8 cellular contexts compared by ENCODE assay signal in the genomic region with DNA sequence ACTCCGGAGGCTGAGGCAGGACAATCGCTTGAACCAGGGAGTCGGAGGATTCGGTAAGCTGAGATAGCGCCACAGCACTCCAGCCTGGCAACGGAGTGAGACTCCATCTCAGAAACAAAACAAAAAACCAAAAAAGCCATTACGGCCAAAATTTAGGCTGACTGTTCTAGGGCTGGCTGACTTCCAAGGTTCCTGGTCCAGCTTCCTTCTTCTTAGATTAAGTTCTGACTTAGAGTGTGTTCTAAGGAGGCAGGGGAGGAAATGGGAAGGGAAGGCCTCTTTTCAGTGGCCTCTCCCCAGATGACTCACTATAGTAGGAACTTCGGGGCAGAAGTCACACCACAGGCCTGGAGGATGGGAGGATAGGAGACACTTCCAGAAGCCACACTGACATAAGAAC. TPM values are rescaled to one million over a fixed set of nuclear protein-coding genes. Genes with fewer than 3 reads are reported as not detected.
DNase-seq lines count a peak whose midpoint lies in the region; ATAC-seq and TF ChIP-seq lines count a peak whose summit lies in the region.

No MANE protein-coding gene starts in this region.

- POLR2A ChIA-PET in A673 (lab: Charles Lee; ENCODE audit: low non-redundant PET): no interaction called here
- POLR2A ChIA-PET in naive thymus-derived CD4-positive, alpha-beta T cell (lab: Charles Lee): no interaction called here

- no peaks in the 10 kb centered on the region for H3K4me1 ChIP-seq in A673 (ENCODE audit: insufficient read depth, low read length, poor library complexity, severe bottlenecking)
- H3K4me1 ChIP-seq in naive thymus-derived CD4-positive, alpha-beta T cell (ENCODE audit: control insufficient read depth in 2 of 2, insufficient read depth in 2 of 2, low read length in 2 of 2): no peaks in the 10 kb centered on the region

- TF ChIP-seq CTCF in A673 (conservative IDR thresholded peaks at IDR 0.05; ENCODE audit: low read depth, low read length) (no peak), epithelial cell of proximal tubule (conservative IDR thresholded peaks at IDR 0.05; ENCODE audit: low read depth, low read length) (no peak)

- H3K27ac Mint-ChIP-seq in naive thymus-derived CD4-positive, alpha-beta T cell: peak overlapping the region in 1 of 9 donors; percentile 18

- H3K4me3 ChIP-seq in A673 (ENCODE audit: low read depth, low read length, poor library complexity, severe bottlenecking) (no peak overlapping the region), epithelial cell of proximal tubule (ENCODE audit: low read depth, low read length) (no peak overlapping the region)
- H3K4me3 ChIP-seq in naive thymus-derived CD4-positive, alpha-beta T cell (ENCODE audit: low read length): no peak overlapping the region

- no peaks in the 10 kb centered on the region for H3K9me3 Mint-ChIP-seq in naive thymus-derived CD4-positive, alpha-beta T cell

- H3K27me3 Mint-ChIP-seq in naive thymus-derived CD4-positive, alpha-beta T cell: no peaks in the 10 kb centered on the region

- H3K4me1 Mint-ChIP-seq in naive thymus-derived CD4-positive, alpha-beta T cell: peaks cover 0 to 4% (median 0%) of the 10 kb centered on the region in 7 donors

- H3K36me3 Mint-ChIP-seq in naive thymus-derived CD4-positive, alpha-beta T cell: peaks cover 0 to 55% (median 30%) of the 10 kb centered on the region in 5 donors

- H3K27me3 ChIP-seq in A673 (replicated peaks; ENCODE audit: insufficient read depth, low read depth, low read length, poor library complexity): no peaks in the 10 kb centered on the region
- H3K27me3 ChIP-seq in naive thymus-derived CD4-positive, alpha-beta T cell (ENCODE audit: control insufficient read depth in 2 of 2, insufficient read depth in 2 of 2, low read length in 2 of 2): no peaks in the 10 kb centered on the region

- H3K36me3 ChIP-seq in A673 (ENCODE audit: insufficient read depth, low read length, poor library complexity, severe bottlenecking): peaks cover 82% of the 10 kb centered on the region
- peaks cover 0 to 70% (median 12%) of the 10 kb centered on the region in 3 experiments for H3K36me3 ChIP-seq in naive thymus-derived CD4-positive, alpha-beta T cell (ENCODE audit: control insufficient read depth in 2 of 3, insufficient read depth in 3 of 3, low read length in 3 of 3)

- CTCF ChIA-PET in A673 (lab: Charles Lee): no interaction called here
- CTCF ChIA-PET in naive thymus-derived CD4-positive, alpha-beta T cell (lab: Charles Lee): interaction anchor here (1.1 kb wide), 1 partner anchor 174 kb away, joined by 3 read pairs; no protein-coding TSS in a partner anchor

- peak overlapping the region; percentile 22 for H3K27ac ChIP-seq in A673 (ENCODE audit: low read depth, low read length, poor library complexity, severe bottlenecking)
- H3K27ac ChIP-seq in naive thymus-derived CD4-positive, alpha-beta T cell (ENCODE audit: low read depth, low read length): no peak overlapping the region

- intact Hi-C loops in A673 (cut with micrococcal nuclease; ENCODE audit: unreplicated experiment): no loop called here
- intact Hi-C loops in naive thymus-derived CD4-positive, alpha-beta T cell (cut with micrococcal nuclease): no loop called here

- H3K4me3 Mint-ChIP-seq in naive thymus-derived CD4-positive, alpha-beta T cell: no peak overlapping the region

- DNase-seq in A673 (ENCODE audit: low spot score): peak; percentile 38
- DNase-seq in MV-4-11 (lab: John Stamatoyannopoulos, UW): peak; percentile 57
- DNase-seq in epithelial cell of proximal tubule (ENCODE audit: low read depth): peak; percentile 64
- DNase-seq in naive thymus-derived CD4-positive, alpha-beta T cell: no peak

- peak; percentile 40 for ATAC-seq in naive thymus-derived CD4-positive, alpha-beta T cell
- ATAC-seq in GM19397 (IDR thresholded peaks at IDR 0.05; ENCODE audit: unreplicated experiment): no peak
- ATAC-seq in HG03095 (IDR thresholded peaks at IDR 0.05; ENCODE audit: unreplicated experiment): no peak
- no peak for ATAC-seq in GM19328 (IDR thresholded peaks at IDR 0.05; ENCODE audit: unreplicated experiment)
- no peak for ATAC-seq in GM21825 (IDR thresholded peaks at IDR 0.05; ENCODE audit: unreplicated experiment)

- no TSS peak for BruUV-seq in A673 (replicated peaks; lab: Mats Ljungman, UMichigan)

- H3K9me3 ChIP-seq in A673 (ENCODE audit: low read depth, low read length, poor library complexity, severe bottlenecking): no peaks in the 10 kb centered on the region
- no peaks in the 10 kb centered on the region for H3K9me3 ChIP-seq in naive thymus-derived CD4-positive, alpha-beta T cell (ENCODE audit: control insufficient read depth in 2 of 3, low read length in 3 of 3)

RNA-seq across cellular contexts. Expression of gene CLEC18B, which starts 27.7 kb away (rescaled TPM):
- total RNA-seq in A673 (2021) (32.4 and 37.7 TPM in 2 replicates), epithelial cell of proximal tubule (0.43 and 18.7 TPM in 2 replicates)
- total RNA-seq in naive thymus-derived CD4-positive, alpha-beta T cell: 1 to 10 TPM in 4 of 5 experiments, under 1 TPM in 1; 0.49 to 3.0 (median 1.5) TPM
- not detected for polyA plus RNA-seq in naive thymus-derived CD4-positive, alpha-beta T cell

Comparison
In these comparisons a context has a peak if more than half of its experiments do, and no peak if none do; other contexts are left out.
1. DNase-seq: peak in A673 (single experiment), MV-4-11 (single experiment) and epithelial cell of proximal tubule (single experiment); none in naive thymus-derived CD4-positive, alpha-beta T cell (0 of 9).